23 cellular contexts compared by ENCODE assay signal in the genomic region with DNA sequence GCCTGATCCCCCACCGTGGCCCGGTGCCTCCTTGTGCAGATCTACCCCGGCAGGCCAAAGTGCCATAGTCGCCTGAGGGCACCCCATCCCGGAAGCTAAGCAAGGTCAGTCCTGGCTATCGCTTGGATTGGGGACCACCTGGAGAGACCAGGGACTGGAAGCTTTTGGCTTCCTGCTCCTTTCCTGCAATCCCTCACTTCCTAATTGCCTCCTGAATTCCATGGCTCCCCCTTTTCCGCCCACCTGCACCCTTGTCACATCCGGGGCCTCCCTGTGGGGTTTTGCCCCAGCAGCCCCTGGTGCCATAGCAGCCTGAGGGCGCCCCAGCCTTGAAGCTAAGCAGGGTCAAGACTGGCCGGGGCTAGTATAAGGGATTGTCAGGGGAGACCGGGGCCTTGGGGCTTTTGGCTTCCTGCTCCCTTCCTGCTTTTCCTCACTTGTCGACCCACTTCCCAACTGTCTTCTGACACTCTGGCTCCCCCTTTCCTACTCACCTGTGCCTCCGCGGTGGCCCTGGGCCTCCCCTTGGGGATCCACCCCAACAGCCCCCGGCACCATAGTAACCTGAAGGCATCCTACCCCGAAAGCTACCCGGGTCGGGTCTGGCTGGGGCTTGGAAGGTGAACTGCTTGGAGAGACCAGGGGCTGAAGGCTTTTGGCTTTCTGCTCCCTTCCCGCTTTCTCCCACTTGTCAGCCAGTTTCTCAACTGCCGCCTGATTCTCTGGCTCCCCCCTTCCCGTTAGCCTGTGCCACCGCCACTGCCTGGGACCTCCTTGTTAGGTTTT.
"Had no signal": no experiment of that assay in that cellular context is flagged by ENCODE, and none has a peak within 500 bp of the region (broad histone marks: within the 10 kb centered on the region; RNA-seq: fewer than 3 reads in every experiment).

No MANE protein-coding gene starts in this region.

- DNase-seq: activated B cell treated with CpG ODN at 0.5 μM for 24 hours; activated CD4-positive, alpha-beta T cell treated with anti-CD3 and anti-CD28 coated beads, Interleukin-2, amount 50 U/mL, for 1 hour; activated CD8-positive, alpha-beta T cell treated with anti-CD3 and anti-CD28 coated beads for 36 hours; activated gamma-delta T cell treated with Interleukin-2 at 50 U/mL for 16 hours; activated naive CD4-positive, alpha-beta T cell treated with anti-CD3 and anti-CD28 coated beads, Interleukin-2, amount 50 U/mL, for 16 hours; activated naive CD8-positive, alpha-beta T cell treated with anti-CD3 and anti-CD28 coated beads, Interleukin-2, amount 50 U/mL, for 24 hours; activated T-cell treated with anti-CD3 and anti-CD28 coated beads, Interleukin-2, amount 50 U/mL, for 4 hours; amygdala; central memory CD4-positive, alpha-beta T cell; endodermal cell; esophagus squamous epithelium; foreskin melanocyte; midbrain; naive thymus-derived CD4-positive, alpha-beta T cell; occipital lobe; stimulated activated CD4-positive, alpha-beta T cell treated with anti-CD3 and anti-CD28 coated beads, Interleukin-15, amount 100 ng/mL, for 24 hours; stimulated activated CD4-positive, alpha-beta T cell treated with anti-CD3 and anti-CD28 coated beads, Interleukin-2, amount 100 ng/mL, for 24 hours; stimulated activated naive CD4-positive, alpha-beta T cell; T-helper 1 cell had no signal

- H3K27me3 ChIP-seq: esophagus squamous epithelium, tibial nerve had no signal

- ATAC-seq: activated CD8-positive, alpha-beta T cell treated with anti-CD3 and anti-CD28 coated beads for 36 hours; activated naive CD8-positive, alpha-beta T cell treated with anti-CD3 and anti-CD28 coated beads, Interleukin-2, amount 50 U/mL, for 24 hours; activated T-cell treated with anti-CD3 and anti-CD28 coated beads, Interleukin-2, amount 50 U/mL, for 4 hours; activated T-helper 17 cell treated with anti-CD3 and anti-CD28 coated beads, Interleukin-2, amount 50 U/mL, for 72 hours; left ventricle myocardium superior; naive thymus-derived CD4-positive, alpha-beta T cell had no signal

- H3K27ac ChIP-seq: tibial nerve had no signal

- H3K4me2 ChIP-seq: smooth muscle cell had no signal

- H3K4me3 ChIP-seq: smooth muscle cell, tibial nerve had no signal

- H3K36me3 ChIP-seq: esophagus squamous epithelium, tibial nerve had no signal

- H3K4me1 ChIP-seq: tibial nerve had no signal
